1 cellular context compared by ENCODE assay signal in the genomic region with DNA sequence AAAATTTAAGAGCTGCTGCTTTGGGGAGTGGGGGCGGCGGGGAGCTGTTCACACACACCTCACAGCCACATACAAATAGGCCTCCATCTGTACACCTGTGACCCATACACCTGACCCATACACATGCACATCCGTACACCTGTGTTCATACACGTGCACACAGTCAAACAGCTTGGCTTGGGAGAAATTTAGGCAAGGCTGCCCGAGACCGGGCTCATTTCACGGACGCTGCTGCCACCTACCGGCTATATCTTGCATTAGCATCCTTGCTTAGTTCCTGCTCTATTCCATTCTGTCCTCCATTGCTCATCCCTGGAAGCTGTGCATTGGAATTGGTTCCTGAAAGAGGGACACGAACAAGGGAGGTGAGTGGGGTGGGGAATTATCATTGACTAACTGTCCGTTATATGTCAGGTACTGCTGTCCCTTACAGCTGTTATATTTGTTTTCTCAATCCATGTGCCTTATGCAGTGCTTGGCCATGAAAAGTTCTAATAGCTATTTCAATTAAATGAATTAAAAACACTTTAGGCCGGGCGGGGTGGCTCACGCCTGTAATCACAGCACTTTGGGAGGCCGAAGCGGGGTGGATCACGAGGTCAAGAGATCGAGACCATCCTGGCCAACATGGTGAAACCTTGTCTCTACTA.
A peak's percentile ranks its signal among the peaks of the same experiment; 100 is the strongest.
TF ChIP-seq lines count a peak whose summit lies in the region.

No MANE protein-coding gene starts in this region.

TF ChIP-seq in K562, 482 proteins besides CTCF, POLR2A, EP300 and RAD21 (continued from another document):
- TF ChIP-seq, protein P1, sequence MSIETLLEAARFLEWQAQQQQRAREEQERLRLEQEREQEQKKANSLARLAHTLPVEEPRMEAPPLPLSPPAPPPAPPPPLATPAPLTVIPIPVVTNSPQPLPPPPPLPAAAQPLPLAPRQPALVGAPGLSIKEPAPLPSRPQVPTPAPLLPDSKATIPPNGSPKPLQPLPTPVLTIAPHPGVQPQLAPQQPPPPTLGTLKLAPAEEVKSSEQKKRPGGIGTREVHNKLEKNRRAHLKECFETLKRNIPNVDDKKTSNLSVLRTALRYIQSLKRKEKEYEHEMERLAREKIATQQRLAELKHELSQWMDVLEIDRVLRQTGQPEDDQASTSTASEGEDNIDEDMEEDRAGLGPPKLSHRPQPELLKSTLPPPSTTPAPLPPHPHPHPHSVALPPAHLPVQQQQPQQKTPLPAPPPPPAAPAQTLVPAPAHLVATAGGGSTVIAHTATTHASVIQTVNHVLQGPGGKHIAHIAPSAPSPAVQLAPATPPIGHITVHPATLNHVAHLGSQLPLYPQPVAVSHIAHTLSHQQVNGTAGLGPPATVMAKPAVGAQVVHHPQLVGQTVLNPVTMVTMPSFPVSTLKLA (conservative IDR thresholded peaks at IDR 0.05): peak; percentile 81 to 91
- no peak for TF ChIP-seq POLR3G (IDR thresholded peaks at IDR 0.05; ENCODE audit: extremely low read depth, insufficient read length, insufficient replicate concordance)
- no peak for TF ChIP-seq NEUROD1 (IDR thresholded peaks at IDR 0.05; ENCODE audit: borderline replicate concordance, low read depth, low read length, partially characterized antibody)
- no peak for TF ChIP-seq ZNF75A (CRISPR knock-in tag; IDR thresholded peaks at IDR 0.05)
TF ChIP-seq in K562: peak in this region for 58.
